11 cellular contexts compared by ENCODE assay signal in genomic region chr3:72018339-72018984, GRCh38.
DNase-seq lines count a peak whose midpoint lies in the region; ATAC-seq, FAIRE-seq and TF ChIP-seq lines count a peak whose summit lies in the region.
"Had no signal": no experiment of that assay in that cellular context is flagged by ENCODE, and none has a peak within 500 bp of the region (broad histone marks: within the 10 kb centered on the region; RNA-seq: fewer than 3 reads in every experiment).

No MANE protein-coding gene starts in this region.

- no peaks in the 10 kb centered on the region for H3K79me2 ChIP-seq in GM12878 (ENCODE audit: control insufficient read depth, insufficient read depth, low read length)
- H3K79me2 ChIP-seq: hepatocyte had no signal

- TF ChIP-seq EP300 in GM12878 (IDR thresholded peaks at IDR 0.05; ENCODE audit: borderline replicate concordance in 1 of 2, control insufficient read depth in 1 of 2, low read depth in 2 of 2, low read length in 2 of 2): no peak

- H3K9me3 ChIP-seq in GM12878 (replicated peaks; ENCODE audit: control insufficient read depth, insufficient read depth, low read length) (no peaks in the 10 kb centered on the region), mesodermal cell (ENCODE audit: control insufficient read depth, low read length) (peaks cover 4% of the 10 kb centered on the region)

- FAIRE-seq in GM12878 (lab: Jason Lieb, UNC) (no peak), GM12892 (lab: Jason Lieb, UNC) (no peak)

- TF ChIP-seq CTCF in GM12878 (IDR thresholded peaks at IDR 0.05 in 2 of 3, conservative IDR thresholded peaks at IDR 0.05 in 1 of 3; ENCODE audit: control insufficient read depth in 2 of 3, extremely low read depth in 1 of 3, insufficient read depth in 1 of 3, low read depth in 3 of 3, low read length in 3 of 3): no peak

- H2AFZ ChIP-seq in GM12878 (ENCODE audit: control insufficient read depth, low read depth, low read length): no peak overlapping the region
- H2AFZ ChIP-seq: hepatocyte had no signal

- no peaks in the 10 kb centered on the region for H3K27me3 ChIP-seq in GM12878 (replicated peaks in 1 of 2; ENCODE audit: control insufficient read depth in 2 of 2, insufficient read depth in 2 of 2, low read length in 1 of 2)
- H3K27me3 ChIP-seq: hepatocyte had no signal

- in situ Hi-C loops in GM12878 (cut with MboI): no loop called here

- no peak for TF ChIP-seq RAD21 in GM12878 (IDR thresholded peaks at IDR 0.05; ENCODE audit: insufficient read depth, low read depth, low read length)

- H3K4me3 ChIP-seq in GM12878: no peak overlapping the region
- H3K4me3 ChIP-seq in mesodermal cell (ENCODE audit: extremely low read depth, insufficient read depth, low read length, poor library complexity, severe bottlenecking): no peak overlapping the region
- H3K4me3 ChIP-seq: hepatocyte had no signal

- H3K27ac ChIP-seq in GM12878 (ENCODE audit: control insufficient read depth, insufficient read depth): no peak overlapping the region
- peak overlapping the region; percentile 87 for H3K27ac ChIP-seq in mesodermal cell (ENCODE audit: low read depth, low read length, severe bottlenecking)
- H3K27ac ChIP-seq: hepatocyte had no signal

- CTCF ChIA-PET in GM12878 (lab: Yijun Ruan, JAX): interaction anchor here (0.9 to 1.0 kb wide), 3 partner anchors 17 to 143 kb away, joined by 3 read pairs; no protein-coding TSS in a partner anchor

- peaks cover 14% of the 10 kb centered on the region for H3K4me1 ChIP-seq in GM12878 (ENCODE audit: control insufficient read depth, insufficient read depth, low read length)
- H3K4me1 ChIP-seq in mesodermal cell (ENCODE audit: control insufficient read depth, insufficient read depth, low read length, poor library complexity, severe bottlenecking): peaks cover 16% of the 10 kb centered on the region

- 67% methylated on average over 5 of the region's 5 CpGs for WGBS in GM12878 (ENCODE audit: insufficient coverage, insufficient replicate concordance, low lambda C conversion rate, missing lambda C conversion rate)
- WGBS in mesodermal cell (ENCODE audit: insufficient coverage in 2 of 2), 2 experiments: 74 to 78% methylated on average over 4 to 5 of the region's 5 CpGs

- H4K20me1 ChIP-seq in GM12878 (ENCODE audit: control insufficient read depth, insufficient read depth): no peaks in the 10 kb centered on the region

- SMC1A ChIA-PET in GM12878 (lab: Charles Lee; ENCODE audit: uncharacterized antibody, unreplicated experiment): interaction anchor here (1.3 to 2.9 kb wide), 2 partner anchors 8 to 34 kb away, joined by 3 to 19 read pairs; no protein-coding TSS in a partner anchor

- no TSS peak for BruUV-seq in GM12878 (replicated peaks; lab: Mats Ljungman, UMichigan)

- RAD21 ChIA-PET in GM12878 (lab: Charles Lee; ENCODE audit: unreplicated experiment): interaction anchor here (0.6 kb wide), 1 partner anchor 32 kb away, joined by 3 read pairs; no protein-coding TSS in a partner anchor

- TF ChIP-seq POLR2A in GM12878 (IDR thresholded peaks at IDR 0.05; ENCODE audit: low read depth, low read length): no peak
- no peak for TF ChIP-seq POLR2A in GM12892 (IDR thresholded peaks at IDR 0.05; ENCODE audit: low read depth, low read length)

- ATAC-seq in GM12878: no peak
- no peak for ATAC-seq in HG03095 (IDR thresholded peaks at IDR 0.05; ENCODE audit: unreplicated experiment)
- ATAC-seq: CD8-positive, alpha-beta T cell; SK-N-SH treated with all-trans-retinoic acid at 6 μM for 48 hours had no signal

- POLR2A ChIA-PET in GM12878 (lab: Charles Lee): interaction anchor here (0.6 kb wide), 2 partner anchors 11 to 53 kb away, joined by 3 to 5 read pairs; no protein-coding TSS in a partner anchor

- H3K9ac ChIP-seq in GM12878 (ENCODE audit: control insufficient read depth, insufficient read depth, low read length): no peak overlapping the region

- no peak overlapping the region for H3K4me2 ChIP-seq in GM12878 (ENCODE audit: control insufficient read depth, insufficient read depth)
- H3K4me2 ChIP-seq: hepatocyte had no signal

- peak; percentile 12 for DNase-seq in Daoy (ENCODE audit: low read depth)
- peak; percentile 9 for DNase-seq in HuH-7.5 (ENCODE audit: low spot score)
- no peak for DNase-seq in GM12878 (ENCODE audit: low read depth, low spot score)
- DNase-seq in activated CD4-positive, alpha-beta T cell treated with anti-CD3 and anti-CD28 coated beads, Interleukin-2, amount 50 U/mL, for 4 hours: no peak
- no peak for DNase-seq in DMS 273 (lab: John Stamatoyannopoulos, UW; ENCODE audit: unreplicated experiment)
- DNase-seq in GM12892 (ENCODE audit: insufficient read length): no peak
- DNase-seq: CD8-positive, alpha-beta T cell had no signal

- intact Hi-C loops in GM12878 (cut with micrococcal nuclease; ENCODE audit: unreplicated experiment): no loop called here

- H3K36me3 ChIP-seq in GM12878 (ENCODE audit: control insufficient read depth in 2 of 2, insufficient read depth in 2 of 2, low read length in 1 of 2) (no peaks in the 10 kb centered on the region), mesodermal cell (ENCODE audit: control insufficient read depth, insufficient read depth, low read length) (no peaks in the 10 kb centered on the region)

TF ChIP-seq in GM12878, 131 proteins besides CTCF, POLR2A, EP300 and RAD21:
- TF ChIP-seq PKNOX1 (IDR thresholded peaks at IDR 0.05) (no peak), CBFB (IDR thresholded peaks at IDR 0.05; ENCODE audit: low read depth) (no peak), ASH2L (IDR thresholded peaks at IDR 0.05; ENCODE audit: borderline replicate concordance, low read depth) (no peak), EZH2 (IDR thresholded peaks at IDR 0.05; ENCODE audit: borderline replicate concordance, control insufficient read depth, low read depth, low read length) (no peak), NFYA (IDR thresholded peaks at IDR 0.05; ENCODE audit: borderline replicate concordance, low read depth, low read length) (no peak), NR2C1 (IDR thresholded peaks at IDR 0.05) (no peak), BACH1 (IDR thresholded peaks at IDR 0.05; ENCODE audit: borderline replicate concordance) (peak; percentile 75; the same call in 1 of the 2 replicates), IRF4 (IDR thresholded peaks at IDR 0.05; ENCODE audit: low read depth, low read length) (no peak), SMC3 (IDR thresholded peaks at IDR 0.05; ENCODE audit: borderline replicate concordance, low read length) (no peak), ZNF384 (IDR thresholded peaks at IDR 0.05; ENCODE audit: borderline replicate concordance, low read depth, low read length) (no peak), EED (IDR thresholded peaks at IDR 0.05; ENCODE audit: low read depth) (peak; percentile 37; the same call in 1 of the 2 replicates), NFXL1 (IDR thresholded peaks at IDR 0.05; ENCODE audit: borderline replicate concordance) (no peak), RUNX3 (IDR thresholded peaks at IDR 0.05; ENCODE audit: low read length) (no peak), STAT3 (IDR thresholded peaks at IDR 0.05; ENCODE audit: low read depth, low read length) (no peak), SRF (IDR thresholded peaks at IDR 0.05; ENCODE audit: low read depth in 2 of 2, low read length in 2 of 2) (no peak), IKZF1 (conservative IDR thresholded peaks at IDR 0.05) (no peak)
TF ChIP-seq in GM12878: peak in this region for 2.

Comparison
In these comparisons a context has a peak if more than half of its experiments do, and no peak if none do; other contexts are left out.
1. DNase-seq: peak in Daoy (single experiment) and HuH-7.5 (single experiment); none in GM12878 (single experiment), activated CD4-positive, alpha-beta T cell treated with anti-CD3 and anti-CD28 coated beads, Interleukin-2, amount 50 U/mL, for 4 hours (0 of 2), DMS 273 (single experiment) and GM12892 (single experiment).